In genomic region chr2:66545227-66545626, GRCh38 we compare ENCODE assay signal across 30 cellular contexts.
"Had no signal": no experiment of that assay in that cellular context is flagged by ENCODE, and none has a peak within 500 bp of the region (broad histone marks: within the 10 kb centered on the region; RNA-seq: fewer than 3 reads in every experiment).

No MANE protein-coding gene starts in this region.

- H3K4me1 Mint-ChIP-seq: naive thymus-derived CD8-positive, alpha-beta T cell; stimulated activated memory B cell treated with anti-CD40 and anti-IgM and Interleukin-4, amounts not matched to agents 10 μg/mL and 1 μg/mL and 100 μg/mL, for 72 hours; stimulated activated naive CD8-positive, alpha-beta T cell treated with anti-CD3 and anti-CD28 coated beads, Interleukin-15, amount 100 ng/mL, for 72 hours had no signal

- H3K36me3 Mint-ChIP-seq: naive thymus-derived CD8-positive, alpha-beta T cell; natural killer cell treated with Interleukin-12 subunit alpha and Interleukin-12 subunit beta and Interleukin-15 and Interleukin-18, amount 100 ng/mL, for 72 hours; stimulated activated memory B cell treated with anti-CD40 and anti-IgM and Interleukin-4, amounts not matched to agents 10 μg/mL and 1 μg/mL and 100 μg/mL, for 72 hours had no signal

- ATAC-seq: naive thymus-derived CD8-positive, alpha-beta T cell; natural killer cell treated with Interleukin-12 subunit alpha and Interleukin-12 subunit beta and Interleukin-15 and Interleukin-18, amount 100 ng/mL, for 72 hours; pancreas; right cardiac atrium; sciatic nerve; stimulated activated memory B cell treated with anti-CD40 and anti-IgM and Interleukin-4, amounts not matched to agents 10 μg/mL and 1 μg/mL and 100 μg/mL, for 72 hours; stimulated activated naive CD8-positive, alpha-beta T cell treated with anti-CD3 and anti-CD28 coated beads, Interleukin-15, amount 100 ng/mL, for 72 hours; stimulated activated naive CD8-positive, alpha-beta T cell treated with anti-CD3 and anti-CD28 coated beads, Interleukin-15, Interleukin-2, amounts not matched to agents 100 U/mL and 50 U/mL, for 24 hours; upper lobe of right lung had no signal

- H3K4me3 ChIP-seq: pancreas, prostate gland, skin epidermis, smooth muscle cell, spleen, suprapubic skin, testis, tibial artery, transverse colon, upper lobe of right lung, uterus had no signal

- FAIRE-seq: pancreas had no signal

- DNase-seq: naive thymus-derived CD8-positive, alpha-beta T cell; nephron progenitor cell; nucleus accumbens; pancreas; right cardiac atrium; spleen; stimulated activated CD4-positive, alpha-beta T cell treated with anti-CD3 and anti-CD28 coated beads, Interleukin-12 subunit alpha, Interleukin-12 subunit beta, amount 100 ng/mL, for 4 hours; stimulated activated CD4-positive, alpha-beta T cell treated with anti-CD3 and anti-CD28 coated beads, Interleukin-1b, Interleukin-23, amount 100 ng/mL, for 48 hours; stimulated activated CD4-positive, alpha-beta T cell treated with anti-CD3 and anti-CD28 coated beads, Interleukin-4, amount 100 ng/mL, for 1 hour; stimulated activated CD4-positive, alpha-beta T cell treated with anti-CD3 and anti-CD28 coated beads, Interleukin-4, amount 100 ng/mL, for 4 hours; stimulated activated CD8-positive, alpha-beta memory T cell treated with anti-CD3 and anti-CD28 coated beads, Interleukin-4, amount 100 ng/mL, for 48 hours; stimulated activated naive CD4-positive, alpha-beta T cell; stimulated activated naive CD8-positive, alpha-beta T cell treated with anti-CD3 and anti-CD28 coated beads, Interleukin-15, amount 100 ng/mL, for 72 hours; stimulated activated naive CD8-positive, alpha-beta T cell treated with anti-CD3 and anti-CD28 coated beads, Interleukin-15, Interleukin-2, amounts not matched to agents 100 U/mL and 50 U/mL, for 24 hours; substantia nigra; testis; tibial artery; transverse colon; upper lobe of right lung; uterus had no signal

- H3K9me3 ChIP-seq: neutrophil, pancreas, prostate gland, spleen, suprapubic skin, testis, tibial artery, transverse colon, upper lobe of right lung, uterus had no signal

- H3K27me3 Mint-ChIP-seq: stimulated activated memory B cell treated with anti-CD40 and anti-IgM and Interleukin-4, amounts not matched to agents 10 μg/mL and 1 μg/mL and 100 μg/mL, for 72 hours; type B pancreatic cell had no signal

- H3K4me2 ChIP-seq: smooth muscle cell had no signal

- H3K9me3 Mint-ChIP-seq: natural killer cell treated with Interleukin-12 subunit alpha and Interleukin-12 subunit beta and Interleukin-15 and Interleukin-18, amount 100 ng/mL, for 72 hours; nephron progenitor cell; neural crest cell; stimulated activated memory B cell treated with anti-CD40 and anti-IgM and Interleukin-4, amounts not matched to agents 10 μg/mL and 1 μg/mL and 100 μg/mL, for 72 hours; stimulated activated naive CD8-positive, alpha-beta T cell treated with anti-CD3 and anti-CD28 coated beads, Interleukin-15, amount 100 ng/mL, for 72 hours; type B pancreatic cell had no signal

- H3K27ac Mint-ChIP-seq: naive thymus-derived CD8-positive, alpha-beta T cell; natural killer cell treated with Interleukin-12 subunit alpha and Interleukin-12 subunit beta and Interleukin-15 and Interleukin-18, amount 100 ng/mL, for 72 hours; nephron progenitor cell; stimulated activated memory B cell treated with anti-CD40 and anti-IgM and Interleukin-4, amounts not matched to agents 10 μg/mL and 1 μg/mL and 100 μg/mL, for 72 hours; stimulated activated naive CD8-positive, alpha-beta T cell treated with anti-CD3 and anti-CD28 coated beads, Interleukin-15, amount 100 ng/mL, for 72 hours had no signal

- H3K27ac ChIP-seq: neutrophil, pancreas, prostate gland, skin epidermis, spleen, suprapubic skin, testis, tibial artery, transverse colon, upper lobe of right lung, uterus had no signal

- H3K4me3 Mint-ChIP-seq: naive thymus-derived CD8-positive, alpha-beta T cell; natural killer cell treated with Interleukin-12 subunit alpha and Interleukin-12 subunit beta and Interleukin-15 and Interleukin-18, amount 100 ng/mL, for 72 hours; nephron progenitor cell; neural crest cell; stimulated activated memory B cell treated with anti-CD40 and anti-IgM and Interleukin-4, amounts not matched to agents 10 μg/mL and 1 μg/mL and 100 μg/mL, for 72 hours; stimulated activated naive CD8-positive, alpha-beta T cell treated with anti-CD3 and anti-CD28 coated beads, Interleukin-15, amount 100 ng/mL, for 72 hours had no signal

- H3K4me1 ChIP-seq: prostate gland, upper lobe of right lung had no signal

- H3K27me3 ChIP-seq: neutrophil, pancreas, spleen, suprapubic skin, testis, tibial artery, transverse colon, upper lobe of right lung, uterus had no signal

- H3K36me3 ChIP-seq: neutrophil, prostate gland, suprapubic skin, tibial artery, transverse colon, upper lobe of right lung, uterus had no signal
